24 cellular contexts compared by ENCODE assay signal in genomic region chr2:147101906-147102790, GRCh38.
DNase-seq lines count a peak whose midpoint lies in the region; ATAC-seq and TF ChIP-seq lines count a peak whose summit lies in the region.
"Had no signal": no experiment of that assay in that cellular context is flagged by ENCODE, and none has a peak within 500 bp of the region (broad histone marks: within the 10 kb centered on the region; RNA-seq: fewer than 3 reads in every experiment).

No MANE protein-coding gene starts in this region.

- no peaks in the 10 kb centered on the region for H3K36me3 ChIP-seq in MG63
- no peaks in the 10 kb centered on the region for H3K36me3 ChIP-seq in left ventricle myocardium inferior
- H3K36me3 ChIP-seq: BE2C, BLaER1 had no signal

- no peaks in the 10 kb centered on the region for H3K27me3 Mint-ChIP-seq in T-helper 17 cell
- H3K27me3 Mint-ChIP-seq: CD4-positive, CD25-positive, alpha-beta regulatory T cell had no signal

- no peaks in the 10 kb centered on the region for H3K4me1 ChIP-seq in left ventricle myocardium inferior
- H3K4me1 ChIP-seq: BE2C, BLaER1 had no signal

- DNase-seq in MG63 (peak; percentile 46), fibroblast of mammary gland (ENCODE audit: low read depth) (peak; percentile 34), fibroblast of the aortic adventitia (ENCODE audit: low read depth) (peak; percentile 95), left ventricle myocardium inferior (no peak), T-helper 17 cell (no peak)
- DNase-seq: 8988T; ACHN; BE2C; C1 segment of cervical spinal cord; CD4-positive, alpha-beta memory T cell; CD4-positive, CD25-positive, alpha-beta regulatory T cell; CD8-positive, alpha-beta memory T cell; COR-L47; DMS 273 treated with DMSO at 0.1 percent for 48 hours; DMS153; DMS53; DMS79; DND-41; EL; GDM1 had no signal

- H3K4me3 Mint-ChIP-seq in T-helper 17 cell, result no peak overlapping the region
- H3K4me3 Mint-ChIP-seq: CD14-positive monocyte; CD4-positive, alpha-beta memory T cell; CD4-positive, CD25-positive, alpha-beta regulatory T cell; CD8-positive, alpha-beta memory T cell had no signal

- H3K4me1 Mint-ChIP-seq in T-helper 17 cell, result no peaks in the 10 kb centered on the region
- H3K4me1 Mint-ChIP-seq: CD14-positive monocyte; CD4-positive, CD25-positive, alpha-beta regulatory T cell; CD8-positive, alpha-beta memory T cell had no signal

- H3K27ac ChIP-seq in left ventricle myocardium inferior (replicated peaks), result no peak overlapping the region
- H3K27ac ChIP-seq: BLaER1 had no signal

- H3K27ac Mint-ChIP-seq in T-helper 17 cell, result no peak overlapping the region
- H3K27ac Mint-ChIP-seq: CD14-positive monocyte; CD4-positive, alpha-beta memory T cell; CD4-positive, CD25-positive, alpha-beta regulatory T cell; CD8-positive, alpha-beta memory T cell had no signal

- no peak for TF ChIP-seq CTCF in fibroblast of mammary gland (conservative IDR thresholded peaks at IDR 0.05; ENCODE audit: control insufficient read depth, insufficient read depth, low read depth, low read length)
- TF ChIP-seq CTCF in fibroblast of the aortic adventitia (IDR thresholded peaks at IDR 0.05; ENCODE audit: insufficient read depth, low read length), result no peak
- TF ChIP-seq CTCF in left ventricle myocardium inferior (IDR thresholded peaks at IDR 0.05; ENCODE audit: borderline replicate concordance), result no peak

- H3K9me3 ChIP-seq in MG63 (no peaks in the 10 kb centered on the region), left ventricle myocardium inferior (replicated peaks) (no peaks in the 10 kb centered on the region), T-helper 17 cell (ENCODE audit: control insufficient read depth, low read length, poor library complexity, severe bottlenecking) (no peaks in the 10 kb centered on the region)
- H3K9me3 ChIP-seq: BE2C, BLaER1 had no signal

- ATAC-seq in esophagus mucosa, result no peak
- ATAC-seq in T-helper 17 cell, result no peak
- ATAC-seq: GM12878 had no signal

- intact Hi-C loops in left ventricle myocardium inferior (cut with micrococcal nuclease), result no loop called here

- no peak overlapping the region for H3K4me3 ChIP-seq in MG63
- no peak overlapping the region for H3K4me3 ChIP-seq in fibroblast of mammary gland (ENCODE audit: control insufficient read depth, low read depth, low read length)
- no peak overlapping the region for H3K4me3 ChIP-seq in fibroblast of the aortic adventitia (ENCODE audit: low read depth, low read length)
- H3K4me3 ChIP-seq in left ventricle myocardium inferior, result no peak overlapping the region
- H3K4me3 ChIP-seq: BLaER1, GM12878 had no signal

- H3K27me3 ChIP-seq in MG63 (no peaks in the 10 kb centered on the region), left ventricle myocardium inferior (ENCODE audit: low read depth) (no peaks in the 10 kb centered on the region)
- H3K27me3 ChIP-seq: BE2C, BLaER1 had no signal

- H3K36me3 Mint-ChIP-seq in T-helper 17 cell (ENCODE audit: low read depth), result no peaks in the 10 kb centered on the region
- H3K36me3 Mint-ChIP-seq: CD14-positive monocyte; CD4-positive, alpha-beta memory T cell; CD4-positive, CD25-positive, alpha-beta regulatory T cell; CD8-positive, alpha-beta memory T cell had no signal

Comparison
In these comparisons a context has a peak if more than half of its experiments do, and no peak if none do; other contexts are left out.
1. DNase-seq: peak in MG63 (single experiment), fibroblast of mammary gland (single experiment) and fibroblast of the aortic adventitia (single experiment); none in left ventricle myocardium inferior (single experiment) and T-helper 17 cell (0 of 3).